In genomic region chr4:3388461-3389185, GRCh38 we compare ENCODE assay signal across 8 cellular contexts. TPM values are rescaled to one million over a fixed set of nuclear protein-coding genes. Genes with fewer than 3 reads are reported as not detected.
DNase-seq lines count a peak whose midpoint lies in the region; ATAC-seq lines count a peak whose summit lies in the region.

No MANE protein-coding gene starts in this region.

- CTCF ChIA-PET in T-cell (lab: Charles Lee), result no interaction called here

- H3K4me1 Mint-ChIP-seq in T-cell, result peaks cover 10 to 26% (median 16%) of the 10 kb centered on the region in 3 donors

- H3K27me3 Mint-ChIP-seq in T-cell, result peaks cover 0 to 2% of the 10 kb centered on the region in 2 donors

- POLR2A ChIA-PET in T-cell (lab: Charles Lee), result no interaction called here

- peak overlapping the region; percentile 61 for H3K27ac ChIP-seq in SK-N-MC

- H3K36me3 ChIP-seq in SK-N-MC (ENCODE audit: insufficient read depth, low read length), result no peaks in the 10 kb centered on the region

- peak overlapping the region in 1 of 3 donors; percentile 33 for H3K4me3 Mint-ChIP-seq in T-cell

- ATAC-seq in GM18873 (IDR thresholded peaks at IDR 0.05; ENCODE audit: low FRiP score, unreplicated experiment) (peak; percentile 67), HG03103 (IDR thresholded peaks at IDR 0.05; ENCODE audit: low read depth, unreplicated experiment) (peak; percentile 59), T-cell (replicated peaks in 1 of 4) (no peak)

- H3K9me3 Mint-ChIP-seq in T-cell, result no peaks in the 10 kb centered on the region

- no peaks in the 10 kb centered on the region for H3K36me3 Mint-ChIP-seq in T-cell

- no peaks in the 10 kb centered on the region for H3K9me3 ChIP-seq in SK-N-MC (ENCODE audit: low read depth, low read length)

- no peak overlapping the region for H3K27ac Mint-ChIP-seq in T-cell

- H3K4me3 ChIP-seq in SK-N-MC, result peak overlapping the region; percentile 74
- H3K4me3 ChIP-seq in skeletal muscle cell (ENCODE audit: low read depth, low read length), result peak overlapping the region; percentile 35

- peak overlapping the region; percentile 16 for H3K9ac ChIP-seq in SK-N-MC (ENCODE audit: insufficient read length)

- DNase-seq in SK-N-MC (ENCODE audit: low read depth, low spot score) (no peak), glomerular visceral epithelial cell (ENCODE audit: extremely low spot score) (peak; percentile 90), skeletal muscle cell (ENCODE audit: low read depth) (peak; percentile 37), NCI-H82 treated with DMSO at 0.1 percent for 48 hours (lab: John Stamatoyannopoulos, UW; ENCODE audit: unreplicated experiment) (no peak), T-cell (no peak), NCI-H510A (lab: John Stamatoyannopoulos, UW) (no peak)

RNA-seq across cellular contexts. Expression of gene HGFAC, which starts 53.1 kb away (rescaled TPM):
- total RNA-seq in T-cell, result under 1 TPM in 3 of 5 donors, not detected in 2; 0.33 to 0.73 (median 0.70) TPM

Comparison
In these comparisons a context has a peak if more than half of its experiments do, and no peak if none do; other contexts are left out.
1. ATAC-seq: peak in GM18873 (single experiment) and HG03103 (single experiment); none in T-cell (0 of 4).
2. DNase-seq: peak in glomerular visceral epithelial cell (single experiment) and skeletal muscle cell (single experiment); none in SK-N-MC (single experiment), NCI-H82 treated with DMSO at 0.1 percent for 48 hours (single experiment), T-cell (0 of 34) and NCI-H510A (single experiment).